ENCODE assay signal across 8 cellular contexts in the genomic region with DNA sequence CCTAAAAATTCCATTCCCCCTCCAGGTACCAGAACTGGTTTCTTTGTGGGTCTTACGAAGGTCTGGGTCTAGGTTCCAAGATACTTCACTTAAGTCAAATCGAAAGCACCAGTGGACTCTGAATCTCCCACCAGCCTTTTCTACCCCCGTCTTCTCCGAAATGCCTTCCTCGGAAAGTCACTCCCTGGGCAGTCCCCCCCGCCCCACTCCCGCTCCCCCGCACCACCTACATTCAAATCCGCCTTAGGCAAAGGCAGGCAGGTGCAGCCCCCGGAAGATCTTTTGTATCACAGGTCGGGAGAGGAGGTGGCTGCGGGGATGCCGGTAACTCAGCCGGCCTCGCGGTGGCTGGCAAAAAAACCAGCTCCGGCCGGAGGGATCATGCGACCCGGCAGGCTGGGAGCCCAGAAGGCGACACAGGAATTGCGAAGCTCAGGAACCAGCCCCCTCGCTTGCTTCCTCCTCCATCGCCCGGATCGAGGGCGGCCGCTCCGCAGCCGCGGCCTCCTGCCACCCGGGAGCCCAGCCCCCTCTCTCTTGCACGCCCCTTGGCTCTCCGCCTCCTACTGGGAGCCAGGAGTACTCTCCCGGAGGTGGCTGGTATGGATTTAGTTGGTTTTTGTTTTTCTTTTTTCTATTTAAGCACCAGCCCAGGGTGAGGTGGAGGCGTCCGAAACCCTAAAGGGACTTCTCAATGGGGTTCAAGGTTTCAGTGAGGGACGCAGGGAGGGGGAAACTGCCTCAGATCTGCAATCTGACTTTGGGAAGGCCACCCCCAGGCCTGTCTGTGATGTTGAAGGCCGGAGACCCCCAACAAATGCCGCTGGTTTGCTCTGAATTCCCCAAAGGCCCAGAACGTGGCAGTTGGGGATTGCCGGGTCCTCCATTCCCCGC. TPM values are rescaled to one million over a fixed set of nuclear protein-coding genes. Genes with fewer than 3 reads are reported as not detected.
DNase-seq lines count a peak whose midpoint lies in the region; ATAC-seq, FAIRE-seq and TF ChIP-seq lines count a peak whose summit lies in the region.

TSS of gene BCL2L1 (minus strand) at position 481 of the 894 bp plus-strand sequence. CDS start 650 bp downstream, outside the sequence.

- H3K9me3 Mint-ChIP-seq in WTC11 = no peaks in the 10 kb centered on the region

- CTCF ChIA-PET in WTC11 (lab: Charles Lee) = interaction anchor here (0.8 to 8.8 kb wide), 33 partner anchors 10 to 165 kb away, joined by 3 to 488 read pairs (median 14); partner anchors contain the start of genes COX4I2, ID1 and TPX2

- 3% methylated on average over 43 of the region's 43 CpGs for WGBS in smooth muscle cell (ENCODE audit: low lambda C conversion rate)

- H3K27me3 ChIP-seq in bronchial epithelial cell (ENCODE audit: control insufficient read depth, insufficient read depth, low read length) = no peaks in the 10 kb centered on the region
- no peaks in the 10 kb centered on the region for H3K27me3 ChIP-seq in smooth muscle cell (ENCODE audit: low read depth)

- POLR2A ChIA-PET in WTC11 (lab: Charles Lee) = interaction anchor here (0.6 to 4.4 kb wide), 8 partner anchors 10 to 163 kb away, joined by 3 to 45 read pairs (median 6); partner anchors contain the start of gene TPX2

- FAIRE-seq in bronchial epithelial cell (lab: Jason Lieb, UNC) = no peak

- peaks cover 42% of the 10 kb centered on the region for H3K4me1 Mint-ChIP-seq in WTC11

- H3K79me2 ChIP-seq in smooth muscle cell (ENCODE audit: low read depth) = peaks cover 40% of the 10 kb centered on the region

- peak within 1 kb of the TSS; percentile 81 for H3K27ac ChIP-seq in smooth muscle cell (ENCODE audit: low read depth)

- H3K4me3 ChIP-seq in bronchial epithelial cell (ENCODE audit: low read depth, low read length) = peak within 1 kb of the TSS; percentile 78
- peak within 1 kb of the TSS; percentile 58 for H3K4me3 ChIP-seq in smooth muscle cell

- H3K9me3 ChIP-seq in smooth muscle cell (replicated peaks; ENCODE audit: low read depth) = no peaks in the 10 kb centered on the region

- peak within 1 kb of the TSS; percentile 89 for H3K9ac ChIP-seq in smooth muscle cell (ENCODE audit: low read depth)

- DNase-seq in DMS79 (lab: John Stamatoyannopoulos, UW) = peak; percentile 79
- peak; percentile 89 for DNase-seq in NCI-H2171 treated with DMSO at 0.1 percent for 48 hours (lab: John Stamatoyannopoulos, UW)
- peak; percentile 73 for DNase-seq in WTC11 (ENCODE audit: low spot score)
- DNase-seq in bronchial epithelial cell (ENCODE audit: low read depth) = peak; percentile 74
- peak; percentile 68 for DNase-seq in iPS-NIHi7 (ENCODE audit: extremely low spot score)
- DNase-seq in smooth muscle cell (lab: John Stamatoyannopoulos, UW; ENCODE audit: unreplicated experiment) = peak; percentile 60

- H3K36me3 Mint-ChIP-seq in WTC11 = peaks cover 13% of the 10 kb centered on the region

- peaks cover 8% of the 10 kb centered on the region for H3K36me3 ChIP-seq in bronchial epithelial cell (ENCODE audit: control insufficient read depth, insufficient read depth, low read length)
- H3K36me3 ChIP-seq in smooth muscle cell (ENCODE audit: low read depth) = no peaks in the 10 kb centered on the region

- H2AFZ ChIP-seq in smooth muscle cell (ENCODE audit: low read depth) = peak within 1 kb of the TSS; percentile 73

- TF ChIP-seq CTCF in WTC11 (IDR thresholded peaks at IDR 0.05) (no peak; the same call in 1 of the 2 replicates), bronchial epithelial cell (IDR thresholded peaks at IDR 0.05; ENCODE audit: insufficient read depth, low read length, severe bottlenecking) (peak; percentile 89), smooth muscle cell (IDR thresholded peaks at IDR 0.05; ENCODE audit: borderline replicate concordance, insufficient read depth, poor library complexity, severe bottlenecking) (peak; percentile 70)

- H3F3A ChIP-seq in smooth muscle cell (ENCODE audit: low read depth) = peaks cover 2% of the 10 kb centered on the region

- H3K4me3 Mint-ChIP-seq in WTC11 = peak within 1 kb of the TSS; percentile 86

- peaks cover 29% of the 10 kb centered on the region for H3K4me1 ChIP-seq in smooth muscle cell (ENCODE audit: low read depth)

- ATAC-seq in HG02759 (IDR thresholded peaks at IDR 0.05; ENCODE audit: unreplicated experiment) (peak; percentile 19), WTC11 (peak; percentile 46), GM19324 (IDR thresholded peaks at IDR 0.05; ENCODE audit: low FRiP score, unreplicated experiment) (no peak)

- H4K20me1 ChIP-seq in smooth muscle cell (ENCODE audit: low read depth) = no peaks in the 10 kb centered on the region

- H3K4me2 ChIP-seq in smooth muscle cell = peak within 1 kb of the TSS; percentile 82

- no peaks in the 10 kb centered on the region for H3K27me3 Mint-ChIP-seq in WTC11 (ENCODE audit: low read depth)

- H3K27ac Mint-ChIP-seq in WTC11 = peak within 1 kb of the TSS; percentile 94

TF ChIP-seq in WTC11, 78 proteins besides CTCF, POLR2A, EP300 and RAD21:
- TF ChIP-seq ZBTB43 (CRISPR knock-in tag; IDR thresholded peaks at IDR 0.05) (no peak), PRRX2 (CRISPR knock-in tag; IDR thresholded peaks at IDR 0.05) (0 out of 2 replicates have a peak, but pooled peaks have one; percentile 46), NFATC4 (CRISPR knock-in tag; IDR thresholded peaks at IDR 0.05) (no peak), OVOL2 (CRISPR knock-in tag; IDR thresholded peaks at IDR 0.05; ENCODE audit: borderline replicate concordance) (peak; percentile 36; the same call in 1 of the 2 replicates), ZNF423 (CRISPR knock-in tag; IDR thresholded peaks at IDR 0.05) (peak; percentile 24; the same call in 1 of the 2 replicates), RORB (CRISPR knock-in tag; IDR thresholded peaks at IDR 0.05) (no peak), ZNF219 (CRISPR knock-in tag; IDR thresholded peaks at IDR 0.05; ENCODE audit: borderline replicate concordance) (no peak), CDX4 (CRISPR knock-in tag; IDR thresholded peaks at IDR 0.05; ENCODE audit: borderline replicate concordance) (no peak), USF1 (CRISPR knock-in tag; IDR thresholded peaks at IDR 0.05) (0 out of 2 replicates have a peak, but pooled peaks have one; percentile 35)
- TF ChIP-seq, protein P1, sequence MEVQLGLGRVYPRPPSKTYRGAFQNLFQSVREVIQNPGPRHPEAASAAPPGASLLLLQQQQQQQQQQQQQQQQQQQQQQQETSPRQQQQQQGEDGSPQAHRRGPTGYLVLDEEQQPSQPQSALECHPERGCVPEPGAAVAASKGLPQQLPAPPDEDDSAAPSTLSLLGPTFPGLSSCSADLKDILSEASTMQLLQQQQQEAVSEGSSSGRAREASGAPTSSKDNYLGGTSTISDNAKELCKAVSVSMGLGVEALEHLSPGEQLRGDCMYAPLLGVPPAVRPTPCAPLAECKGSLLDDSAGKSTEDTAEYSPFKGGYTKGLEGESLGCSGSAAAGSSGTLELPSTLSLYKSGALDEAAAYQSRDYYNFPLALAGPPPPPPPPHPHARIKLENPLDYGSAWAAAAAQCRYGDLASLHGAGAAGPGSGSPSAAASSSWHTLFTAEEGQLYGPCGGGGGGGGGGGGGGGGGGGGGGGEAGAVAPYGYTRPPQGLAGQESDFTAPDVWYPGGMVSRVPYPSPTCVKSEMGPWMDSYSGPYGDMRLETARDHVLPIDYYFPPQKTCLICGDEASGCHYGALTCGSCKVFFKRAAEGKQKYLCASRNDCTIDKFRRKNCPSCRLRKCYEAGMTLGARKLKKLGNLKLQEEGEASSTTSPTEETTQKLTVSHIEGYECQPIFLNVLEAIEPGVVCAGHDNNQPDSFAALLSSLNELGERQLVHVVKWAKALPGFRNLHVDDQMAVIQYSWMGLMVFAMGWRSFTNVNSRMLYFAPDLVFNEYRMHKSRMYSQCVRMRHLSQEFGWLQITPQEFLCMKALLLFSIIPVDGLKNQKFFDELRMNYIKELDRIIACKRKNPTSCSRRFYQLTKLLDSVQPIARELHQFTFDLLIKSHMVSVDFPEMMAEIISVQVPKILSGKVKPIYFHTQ (CRISPR knock-in tag; IDR thresholded peaks at IDR 0.05) = no peak

RNA-seq across cellular contexts. Expression of gene BCL2L1, which starts in this region (rescaled TPM):
- total RNA-seq in WTC11 (2021) (52.9 to 62.0 TPM (median 53.9 TPM) in 3 replicates), bronchial epithelial cell (93.5 and 93.8 TPM in 2 replicates), smooth muscle cell (35.5 and 47.0 TPM in 2 replicates)
- 24.8 and 41.1 TPM in 2 replicates for polyA plus RNA-seq in smooth muscle cell
